Comparison of ENCODE assay signal across 1 cellular context in the genomic region with DNA sequence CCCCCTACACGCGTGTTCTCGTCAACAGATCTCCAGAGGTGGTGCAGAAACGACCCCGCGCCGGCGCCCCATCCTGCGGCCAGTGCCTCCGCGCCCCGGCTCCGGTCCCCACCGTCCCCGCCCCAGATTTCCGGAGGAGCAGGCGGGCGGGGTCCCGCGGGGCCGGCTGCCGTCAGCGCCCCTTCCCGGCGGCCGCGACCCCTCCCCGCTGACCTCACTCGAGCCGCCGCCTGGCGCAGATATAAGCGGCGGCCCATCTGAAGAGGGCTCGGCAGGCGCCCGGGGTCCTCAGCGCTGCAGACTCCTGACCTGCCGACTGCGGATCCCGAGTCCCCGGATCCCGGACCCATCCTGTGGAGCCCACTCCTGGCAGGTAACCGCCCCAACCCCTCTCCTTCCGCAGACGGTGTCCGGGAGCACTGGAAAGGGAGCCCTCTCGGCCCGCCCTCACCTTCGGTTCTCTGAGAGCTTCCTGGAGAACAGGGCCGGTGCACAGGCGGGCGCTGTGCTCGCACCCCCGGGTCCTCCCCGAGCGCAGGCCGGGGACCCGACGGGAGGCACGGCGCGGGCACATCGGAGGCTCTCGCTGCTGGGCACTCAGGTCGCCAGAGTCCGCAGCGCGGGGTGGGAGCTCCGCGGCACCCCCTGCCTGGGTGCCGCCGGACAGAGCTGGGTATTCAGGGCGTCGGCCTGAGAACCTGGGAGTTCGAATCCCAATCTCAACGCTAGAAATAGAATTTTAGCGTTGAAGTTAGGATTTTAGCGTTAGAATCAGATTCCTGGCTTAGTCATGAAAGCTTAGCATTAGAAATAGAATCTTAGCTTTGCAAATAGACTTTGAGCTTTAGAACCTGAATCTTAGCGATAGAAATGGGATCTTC.
TF ChIP-seq lines count a peak whose summit lies in the region.

A gene with protein sequence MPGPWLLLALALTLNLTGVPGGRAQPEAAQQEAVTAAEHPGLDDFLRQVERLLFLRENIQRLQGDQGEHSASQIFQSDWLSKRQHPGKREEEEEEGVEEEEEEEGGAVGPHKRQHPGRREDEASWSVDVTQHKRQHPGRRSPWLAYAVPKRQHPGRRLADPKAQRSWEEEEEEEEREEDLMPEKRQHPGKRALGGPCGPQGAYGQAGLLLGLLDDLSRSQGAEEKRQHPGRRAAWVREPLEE (plus strand): TSS at position 270 of the 881 bp plus-strand sequence. CDS start 1,097 bp downstream, outside the sequence.

TF ChIP-seq in H1, 55 proteins besides CTCF, POLR2A, EP300 and RAD21:
- peak; percentile 49 for TF ChIP-seq RNF2 (IDR thresholded peaks at IDR 0.05; ENCODE audit: borderline replicate concordance, low read depth, low read length, missing control alignments, poor library complexity, severe bottlenecking)
- TF ChIP-seq CBX8 (IDR thresholded peaks at IDR 0.05; ENCODE audit: borderline replicate concordance, low read depth, low read length) = no peak
- TF ChIP-seq SIX5 (IDR thresholded peaks at IDR 0.05; ENCODE audit: low read depth, low read length) = no peak
- TF ChIP-seq GABPA (IDR thresholded peaks at IDR 0.05; ENCODE audit: borderline replicate concordance, insufficient read depth, low read length) = no peak
- TF ChIP-seq TCF12 (IDR thresholded peaks at IDR 0.05; ENCODE audit: low read depth, low read length) = no peak
- TF ChIP-seq CEBPB (IDR thresholded peaks at IDR 0.05; ENCODE audit: low read depth, low read length) = no peak
- TF ChIP-seq TAF1 (IDR thresholded peaks at IDR 0.05; ENCODE audit: low read depth, low read length) = no peak
- peak; percentile 18 for TF ChIP-seq KDM4A (IDR thresholded peaks at IDR 0.05; ENCODE audit: low read depth, low read length, severe bottlenecking)
- no peak for TF ChIP-seq SP1 (IDR thresholded peaks at IDR 0.05; ENCODE audit: low read depth, low read length)
- TF ChIP-seq SAP30 (IDR thresholded peaks at IDR 0.05; ENCODE audit: insufficient read depth, insufficient replicate concordance, low read length) = no peak
- no peak for TF ChIP-seq MAFK (IDR thresholded peaks at IDR 0.05; ENCODE audit: low read depth, low read length)
- TF ChIP-seq NRF1 (IDR thresholded peaks at IDR 0.05; ENCODE audit: low read depth, low read length) = no peak
- TF ChIP-seq SUZ12 (IDR thresholded peaks at IDR 0.05; ENCODE audit: low read length) = peak; percentile 93
- TF ChIP-seq JUND (IDR thresholded peaks at IDR 0.05; ENCODE audit: low read length) = no peak
- TF ChIP-seq, protein P1, sequence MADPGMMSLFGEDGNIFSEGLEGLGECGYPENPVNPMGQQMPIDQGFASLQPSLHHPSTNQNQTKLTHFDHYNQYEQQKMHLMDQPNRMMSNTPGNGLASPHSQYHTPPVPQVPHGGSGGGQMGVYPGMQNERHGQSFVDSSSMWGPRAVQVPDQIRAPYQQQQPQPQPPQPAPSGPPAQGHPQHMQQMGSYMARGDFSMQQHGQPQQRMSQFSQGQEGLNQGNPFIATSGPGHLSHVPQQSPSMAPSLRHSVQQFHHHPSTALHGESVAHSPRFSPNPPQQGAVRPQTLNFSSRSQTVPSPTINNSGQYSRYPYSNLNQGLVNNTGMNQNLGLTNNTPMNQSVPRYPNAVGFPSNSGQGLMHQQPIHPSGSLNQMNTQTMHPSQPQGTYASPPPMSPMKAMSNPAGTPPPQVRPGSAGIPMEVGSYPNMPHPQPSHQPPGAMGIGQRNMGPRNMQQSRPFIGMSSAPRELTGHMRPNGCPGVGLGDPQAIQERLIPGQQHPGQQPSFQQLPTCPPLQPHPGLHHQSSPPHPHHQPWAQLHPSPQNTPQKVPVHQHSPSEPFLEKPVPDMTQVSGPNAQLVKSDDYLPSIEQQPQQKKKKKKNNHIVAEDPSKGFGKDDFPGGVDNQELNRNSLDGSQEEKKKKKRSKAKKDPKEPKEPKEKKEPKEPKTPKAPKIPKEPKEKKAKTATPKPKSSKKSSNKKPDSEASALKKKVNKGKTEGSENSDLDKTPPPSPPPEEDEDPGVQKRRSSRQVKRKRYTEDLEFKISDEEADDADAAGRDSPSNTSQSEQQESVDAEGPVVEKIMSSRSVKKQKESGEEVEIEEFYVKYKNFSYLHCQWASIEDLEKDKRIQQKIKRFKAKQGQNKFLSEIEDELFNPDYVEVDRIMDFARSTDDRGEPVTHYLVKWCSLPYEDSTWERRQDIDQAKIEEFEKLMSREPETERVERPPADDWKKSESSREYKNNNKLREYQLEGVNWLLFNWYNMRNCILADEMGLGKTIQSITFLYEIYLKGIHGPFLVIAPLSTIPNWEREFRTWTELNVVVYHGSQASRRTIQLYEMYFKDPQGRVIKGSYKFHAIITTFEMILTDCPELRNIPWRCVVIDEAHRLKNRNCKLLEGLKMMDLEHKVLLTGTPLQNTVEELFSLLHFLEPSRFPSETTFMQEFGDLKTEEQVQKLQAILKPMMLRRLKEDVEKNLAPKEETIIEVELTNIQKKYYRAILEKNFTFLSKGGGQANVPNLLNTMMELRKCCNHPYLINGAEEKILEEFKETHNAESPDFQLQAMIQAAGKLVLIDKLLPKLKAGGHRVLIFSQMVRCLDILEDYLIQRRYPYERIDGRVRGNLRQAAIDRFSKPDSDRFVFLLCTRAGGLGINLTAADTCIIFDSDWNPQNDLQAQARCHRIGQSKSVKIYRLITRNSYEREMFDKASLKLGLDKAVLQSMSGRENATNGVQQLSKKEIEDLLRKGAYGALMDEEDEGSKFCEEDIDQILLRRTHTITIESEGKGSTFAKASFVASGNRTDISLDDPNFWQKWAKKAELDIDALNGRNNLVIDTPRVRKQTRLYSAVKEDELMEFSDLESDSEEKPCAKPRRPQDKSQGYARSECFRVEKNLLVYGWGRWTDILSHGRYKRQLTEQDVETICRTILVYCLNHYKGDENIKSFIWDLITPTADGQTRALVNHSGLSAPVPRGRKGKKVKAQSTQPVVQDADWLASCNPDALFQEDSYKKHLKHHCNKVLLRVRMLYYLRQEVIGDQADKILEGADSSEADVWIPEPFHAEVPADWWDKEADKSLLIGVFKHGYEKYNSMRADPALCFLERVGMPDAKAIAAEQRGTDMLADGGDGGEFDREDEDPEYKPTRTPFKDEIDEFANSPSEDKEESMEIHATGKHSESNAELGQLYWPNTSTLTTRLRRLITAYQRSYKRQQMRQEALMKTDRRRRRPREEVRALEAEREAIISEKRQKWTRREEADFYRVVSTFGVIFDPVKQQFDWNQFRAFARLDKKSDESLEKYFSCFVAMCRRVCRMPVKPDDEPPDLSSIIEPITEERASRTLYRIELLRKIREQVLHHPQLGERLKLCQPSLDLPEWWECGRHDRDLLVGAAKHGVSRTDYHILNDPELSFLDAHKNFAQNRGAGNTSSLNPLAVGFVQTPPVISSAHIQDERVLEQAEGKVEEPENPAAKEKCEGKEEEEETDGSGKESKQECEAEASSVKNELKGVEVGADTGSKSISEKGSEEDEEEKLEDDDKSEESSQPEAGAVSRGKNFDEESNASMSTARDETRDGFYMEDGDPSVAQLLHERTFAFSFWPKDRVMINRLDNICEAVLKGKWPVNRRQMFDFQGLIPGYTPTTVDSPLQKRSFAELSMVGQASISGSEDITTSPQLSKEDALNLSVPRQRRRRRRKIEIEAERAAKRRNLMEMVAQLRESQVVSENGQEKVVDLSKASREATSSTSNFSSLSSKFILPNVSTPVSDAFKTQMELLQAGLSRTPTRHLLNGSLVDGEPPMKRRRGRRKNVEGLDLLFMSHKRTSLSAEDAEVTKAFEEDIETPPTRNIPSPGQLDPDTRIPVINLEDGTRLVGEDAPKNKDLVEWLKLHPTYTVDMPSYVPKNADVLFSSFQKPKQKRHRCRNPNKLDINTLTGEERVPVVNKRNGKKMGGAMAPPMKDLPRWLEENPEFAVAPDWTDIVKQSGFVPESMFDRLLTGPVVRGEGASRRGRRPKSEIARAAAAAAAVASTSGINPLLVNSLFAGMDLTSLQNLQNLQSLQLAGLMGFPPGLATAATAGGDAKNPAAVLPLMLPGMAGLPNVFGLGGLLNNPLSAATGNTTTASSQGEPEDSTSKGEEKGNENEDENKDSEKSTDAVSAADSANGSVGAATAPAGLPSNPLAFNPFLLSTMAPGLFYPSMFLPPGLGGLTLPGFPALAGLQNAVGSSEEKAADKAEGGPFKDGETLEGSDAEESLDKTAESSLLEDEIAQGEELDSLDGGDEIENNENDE (IDR thresholded peaks at IDR 0.05; ENCODE audit: insufficient replicate concordance, low read length) = no peak
- no peak for TF ChIP-seq MAX (IDR thresholded peaks at IDR 0.05)
- no peak for TF ChIP-seq ATF3 (IDR thresholded peaks at IDR 0.05; ENCODE audit: insufficient read depth, low read depth, low read length)
- TF ChIP-seq SP2 (IDR thresholded peaks at IDR 0.05; ENCODE audit: low read length) = no peak
- no peak for TF ChIP-seq POLR2AphosphoS5 (IDR thresholded peaks at IDR 0.05; ENCODE audit: low read depth, low read length)
- TF ChIP-seq CTBP2 (IDR thresholded peaks at IDR 0.05; ENCODE audit: borderline replicate concordance, insufficient read depth, insufficient read length, low read length) = no peak
- peak; percentile 33; the same call in 1 of the 2 replicates for TF ChIP-seq KDM1A (IDR thresholded peaks at IDR 0.05; ENCODE audit: borderline replicate concordance, low read length)
- TF ChIP-seq GTF2F1 (IDR thresholded peaks at IDR 0.05; ENCODE audit: borderline replicate concordance, low read depth, low read length) = no peak
- no peak for TF ChIP-seq JUN (IDR thresholded peaks at IDR 0.05; ENCODE audit: low read depth, low read length)
- no peak for TF ChIP-seq TEAD4 (IDR thresholded peaks at IDR 0.05; ENCODE audit: low read depth, low read length)
- no peak for TF ChIP-seq SRF (IDR thresholded peaks at IDR 0.05; ENCODE audit: low read depth, low read length)
- no peak for TF ChIP-seq CHD2 (IDR thresholded peaks at IDR 0.05; ENCODE audit: low read length)
- TF ChIP-seq NANOG (IDR thresholded peaks at IDR 0.05; ENCODE audit: insufficient read depth, low read depth, low read length, poor library complexity, severe bottlenecking) = no peak
- no peak for TF ChIP-seq POU5F1 (IDR thresholded peaks at IDR 0.05; ENCODE audit: low read depth, low read length)
- no peak for TF ChIP-seq BACH1 (IDR thresholded peaks at IDR 0.05; ENCODE audit: low read length)
- TF ChIP-seq CBX5 (IDR thresholded peaks at IDR 0.05; ENCODE audit: low read depth, low read length) = no peak
- TF ChIP-seq EGR1 (IDR thresholded peaks at IDR 0.05; ENCODE audit: borderline replicate concordance, low read depth, low read length) = no peak
- no peak for TF ChIP-seq HDAC6 (IDR thresholded peaks at IDR 0.05; ENCODE audit: low read depth, low read length)
- no peak for TF ChIP-seq SP4 (IDR thresholded peaks at IDR 0.05; ENCODE audit: low read length)
- no peak for TF ChIP-seq HDAC2 (IDR thresholded peaks at IDR 0.05; ENCODE audit: borderline replicate concordance in 1 of 2, low read depth in 2 of 2, low read length in 2 of 2)
- TF ChIP-seq CREB1 (IDR thresholded peaks at IDR 0.05) = no peak
- no peak for TF ChIP-seq TBP (IDR thresholded peaks at IDR 0.05; ENCODE audit: low read depth, low read length)
- no peak for TF ChIP-seq USF2 (IDR thresholded peaks at IDR 0.05; ENCODE audit: low read length)
- TF ChIP-seq BRCA1 (IDR thresholded peaks at IDR 0.05; ENCODE audit: low read depth, low read length) = no peak
- TF ChIP-seq SIRT6 (IDR thresholded peaks at IDR 0.05; ENCODE audit: low read length) = no peak
- TF ChIP-seq RXRA (IDR thresholded peaks at IDR 0.05; ENCODE audit: insufficient read depth, low read depth, low read length) = no peak
- TF ChIP-seq KDM5A (IDR thresholded peaks at IDR 0.05; ENCODE audit: low read length) = no peak
- TF ChIP-seq EZH2 (IDR thresholded peaks at IDR 0.05; ENCODE audit: low read depth, low read length, severe bottlenecking) = peak; percentile 95
